Comparison of ENCODE assay signal across 15 cellular contexts in the genomic region with DNA sequence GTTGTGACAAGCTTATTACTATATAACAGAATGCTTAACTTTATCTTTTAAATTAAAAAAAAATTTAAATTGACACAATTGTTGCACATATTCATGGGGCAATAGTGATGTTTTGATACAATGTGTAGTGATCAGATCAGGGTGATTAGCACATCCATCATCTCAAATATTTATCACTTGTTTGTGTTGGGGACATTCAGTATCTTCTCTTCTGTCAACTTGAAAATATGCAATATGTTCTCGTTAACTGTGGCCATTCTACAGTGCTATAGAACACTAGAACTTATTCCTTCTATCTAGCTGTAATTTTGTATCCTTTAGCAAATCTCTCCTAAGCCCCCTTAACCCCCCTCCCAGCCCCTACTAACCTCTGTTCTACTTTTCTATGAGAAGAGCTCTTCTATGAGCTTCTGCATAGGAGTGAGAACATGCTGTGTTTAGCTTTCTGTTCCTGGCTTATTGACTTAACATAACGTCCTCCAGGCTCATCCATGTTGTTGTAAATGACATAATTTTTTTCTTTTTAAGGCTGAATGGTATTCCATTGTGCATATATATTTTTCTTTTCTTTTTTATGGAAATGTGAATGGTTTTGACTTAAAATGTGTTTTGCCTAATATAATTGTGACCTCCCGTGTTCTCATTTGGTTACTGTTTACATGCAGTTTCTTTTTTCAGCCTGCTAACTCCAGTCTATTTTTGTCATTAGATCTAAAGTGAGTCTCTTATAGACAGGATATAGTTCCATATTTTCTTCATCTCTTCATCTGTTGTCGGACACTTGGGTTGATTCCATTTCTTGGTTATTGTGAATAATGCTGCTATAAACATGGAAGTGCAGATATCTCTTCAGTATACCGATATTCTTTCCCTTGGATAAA. TPM values are rescaled to one million over a fixed set of nuclear protein-coding genes. Genes with fewer than 3 reads are reported as not detected.
DNase-seq lines count a peak whose midpoint lies in the region; ATAC-seq and TF ChIP-seq lines count a peak whose summit lies in the region.
"Had no signal": no experiment of that assay in that cellular context is flagged by ENCODE, and none has a peak within 500 bp of the region (broad histone marks: within the 10 kb centered on the region; RNA-seq: fewer than 3 reads in every experiment).

No MANE protein-coding gene starts in this region.

- H3K9ac ChIP-seq in fibroblast of lung (ENCODE audit: insufficient read depth, low read length), result no peak overlapping the region

- H3K4me1 Mint-ChIP-seq in Caco-2 (ENCODE audit: low read depth, unreplicated experiment), result peaks cover 9% of the 10 kb centered on the region
- H3K4me1 Mint-ChIP-seq in effector memory CD8-positive, alpha-beta T cell (ENCODE audit: low read depth in 2 of 2), result peaks cover 32 to 55% of the 10 kb centered on the region in 2 donors

- H3K9me3 ChIP-seq in fibroblast of lung (ENCODE audit: control insufficient read depth, insufficient read depth, low read depth, low read length) (no peaks in the 10 kb centered on the region), Caco-2 (no peaks in the 10 kb centered on the region; the same call in 1 of the 2 replicates)
- H3K9me3 ChIP-seq: HAP-1 had no signal

- H3K9me3 Mint-ChIP-seq in Caco-2 (ENCODE audit: unreplicated experiment), result no peaks in the 10 kb centered on the region
- no peaks in the 10 kb centered on the region for H3K9me3 Mint-ChIP-seq in effector memory CD8-positive, alpha-beta T cell

- peaks cover 54% of the 10 kb centered on the region for H3K79me2 ChIP-seq in fibroblast of lung (ENCODE audit: control insufficient read depth, insufficient read depth, low read length)

- CTCF ChIA-PET in Caco-2 (lab: Charles Lee), result no interaction called here

- H3K27me3 ChIP-seq in fibroblast of lung (ENCODE audit: control insufficient read depth, insufficient read depth, low read length) (no peaks in the 10 kb centered on the region), Caco-2 (replicated peaks; ENCODE audit: control insufficient read depth, insufficient read depth, low read length) (no peaks in the 10 kb centered on the region)

- H3K36me3 Mint-ChIP-seq in Caco-2 (ENCODE audit: insufficient read depth, unreplicated experiment), result no peaks in the 10 kb centered on the region
- H3K36me3 Mint-ChIP-seq in effector memory CD8-positive, alpha-beta T cell (ENCODE audit: insufficient read depth), result peaks cover 4% of the 10 kb centered on the region

- no peaks in the 10 kb centered on the region for H4K20me1 ChIP-seq in fibroblast of lung (ENCODE audit: control insufficient read depth, extremely low read depth, insufficient read depth, low read length)

- peak overlapping the region; percentile 15 for H3K4me2 ChIP-seq in fibroblast of lung (ENCODE audit: extremely low read depth, insufficient read depth, low read length)

- H3K36me3 ChIP-seq in fibroblast of lung (ENCODE audit: control insufficient read depth, insufficient read depth, low read length) (no peaks in the 10 kb centered on the region), Caco-2 (ENCODE audit: control insufficient read depth, insufficient read depth, low read length) (no peaks in the 10 kb centered on the region)
- H3K36me3 ChIP-seq: HAP-1 had no signal

- no peak overlapping the region for H2AFZ ChIP-seq in fibroblast of lung (ENCODE audit: low read length)

- H3K27ac ChIP-seq in fibroblast of lung (ENCODE audit: insufficient read depth, low read length), result no peak overlapping the region

- no TSS peak for BruUV-seq in Caco-2 (replicated peaks; lab: Mats Ljungman, UMichigan)

- ATAC-seq in left ventricle myocardium superior (peak; percentile 53), left cardiac atrium (no peak)
- ATAC-seq in effector memory CD8-positive, alpha-beta T cell (replicated peaks), result no peak

- POLR2A ChIA-PET in Caco-2 (lab: Charles Lee), result interaction anchor here (0.6 kb wide), 1 partner anchor 12 kb away, joined by 3 read pairs; no protein-coding TSS in a partner anchor

- DNase-seq in left ventricle myocardium superior (no peak), left cardiac atrium (no peak), NCI-H526 treated with DMSO at 0.1 percent for 48 hours (lab: John Stamatoyannopoulos, UW) (peak; percentile 96), fibroblast of lung (ENCODE audit: low read depth in 2 of 2) (no peak), Kasumi-1 (lab: John Stamatoyannopoulos, UW) (no peak), Caco-2 (no peak)
- DNase-seq in effector memory CD8-positive, alpha-beta T cell, result no peak
- DNase-seq: C1 segment of cervical spinal cord; CD4-positive, alpha-beta memory T cell; DMS153; DMS79 treated with DMSO at 0.1 percent for 48 hours; EL; GOT3 had no signal

- H3K4me1 ChIP-seq in fibroblast of lung (ENCODE audit: control insufficient read depth, extremely low read depth, insufficient read depth, low read length) (no peaks in the 10 kb centered on the region), Caco-2 (no peaks in the 10 kb centered on the region)

- H3K4me3 Mint-ChIP-seq in Caco-2 (ENCODE audit: unreplicated experiment), result no peak overlapping the region
- no peak overlapping the region for H3K4me3 Mint-ChIP-seq in effector memory CD8-positive, alpha-beta T cell
- H3K4me3 Mint-ChIP-seq: B cell had no signal

- intact Hi-C loops in left ventricle myocardium superior (cut with micrococcal nuclease) (no loop called here), left cardiac atrium (cut with DNase I) (no loop called here), Caco-2 (cut with micrococcal nuclease; ENCODE audit: unreplicated experiment) (no loop called here)

- no peak overlapping the region for H3K27ac Mint-ChIP-seq in Caco-2 (ENCODE audit: unreplicated experiment)
- H3K27ac Mint-ChIP-seq in effector memory CD8-positive, alpha-beta T cell, result no peak overlapping the region
- H3K27ac Mint-ChIP-seq: B cell; CD4-positive, alpha-beta memory T cell had no signal

- no peak for TF ChIP-seq CTCF in fibroblast of lung (conservative IDR thresholded peaks at IDR 0.05 in 1 of 2, IDR thresholded peaks at IDR 0.05 in 1 of 2; ENCODE audit: low read depth in 1 of 2, low read length in 2 of 2)
- no peak for TF ChIP-seq CTCF in Caco-2 (IDR thresholded peaks at IDR 0.05; ENCODE audit: insufficient read depth in 1 of 2, low read depth in 1 of 2, low read length in 1 of 2, severe bottlenecking in 1 of 2, unreplicated experiment in 1 of 2)

- H3K27me3 Mint-ChIP-seq in Caco-2 (ENCODE audit: insufficient read depth, unreplicated experiment), result no peaks in the 10 kb centered on the region
- no peaks in the 10 kb centered on the region for H3K27me3 Mint-ChIP-seq in effector memory CD8-positive, alpha-beta T cell
- H3K27me3 Mint-ChIP-seq: B cell; CD4-positive, alpha-beta memory T cell had no signal

- no peak overlapping the region for H3K4me3 ChIP-seq in fibroblast of lung (replicated peaks in 1 of 4; ENCODE audit: control extremely low read depth in 1 of 4, insufficient read depth in 1 of 4, low read depth in 3 of 4, low read length in 4 of 4)
- no peak overlapping the region for H3K4me3 ChIP-seq in Caco-2 (ENCODE audit: low read depth, low read length)
- H3K4me3 ChIP-seq: HAP-1 had no signal

RNA-seq across cellular contexts. Expression of gene CEP350, which starts 23.8 kb away (rescaled TPM):
- total RNA-seq in left ventricle myocardium superior (31.7 TPM), left cardiac atrium (10 to 100 TPM; 30.0 to 36.9 TPM), fibroblast of lung (71.1 and 101 TPM in 2 replicates), Caco-2 (2022) (40.3 and 43.5 TPM in 2 replicates)
- 14.3 and 19.0 TPM in 2 replicates for polyA plus RNA-seq in fibroblast of lung
- 8.8 and 11.6 TPM in 2 replicates for polyA plus RNA-seq in fibroblast of lung (2012)
- 25.8 and 44.3 TPM in 2 replicates for polyA minus RNA-seq in fibroblast of lung (ENCODE audit: low replicate concordance)
